ENCODE assay signal across 1 cellular context in the genomic region with DNA sequence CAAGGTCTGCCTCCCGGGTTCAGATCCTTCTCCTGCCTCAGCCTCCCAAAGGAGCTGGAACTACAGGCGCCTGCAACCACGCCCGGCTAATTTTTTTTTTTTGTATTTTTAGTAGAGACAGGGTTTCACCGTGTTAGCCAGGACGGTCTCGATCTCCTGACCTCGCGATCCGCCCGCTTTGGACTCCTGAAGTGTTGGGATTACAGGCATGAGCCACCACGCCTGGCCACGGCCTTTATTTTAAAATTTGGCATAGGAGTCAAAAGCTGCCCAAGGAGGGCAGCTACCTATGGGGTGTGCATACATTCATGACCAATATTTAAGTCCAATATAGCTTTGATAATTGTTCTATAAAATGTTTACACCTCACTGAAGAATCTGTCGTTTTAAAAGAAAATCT.
A peak's percentile ranks its signal among the peaks of the same experiment; 100 is the strongest.
TF ChIP-seq lines count a peak whose summit lies in the region.

No MANE protein-coding gene starts in this region.

TF ChIP-seq in HEK293, 187 proteins besides CTCF, POLR2A, EP300 and RAD21:
- TF ChIP-seq ZNF600 (tag by site-specific recombination; IDR thresholded peaks at IDR 0.05) = peak; percentile 88
